ENCODE assay signal across 11 cellular contexts in genomic region chr1:235206533-235207201, GRCh38. TPM values are rescaled to one million over a fixed set of nuclear protein-coding genes. Genes with fewer than 3 reads are reported as not detected.
DNase-seq lines count a peak whose midpoint lies in the region; ATAC-seq and TF ChIP-seq lines count a peak whose summit lies in the region.
"Had no signal": no experiment of that assay in that cellular context is flagged by ENCODE, and none has a peak within 500 bp of the region (broad histone marks: within the 10 kb centered on the region; RNA-seq: fewer than 3 reads in every experiment).

No MANE protein-coding gene starts in this region.

- no peaks in the 10 kb centered on the region for H3K9me3 Mint-ChIP-seq in HFFc6

- intact Hi-C loops in heart right ventricle (cut with DNase I) (loop anchor here in 1 of 10 donors (10.0 kb wide), 1 partner anchor 838 kb away; no protein-coding TSS in a partner anchor), psoas muscle (cut with DNase I) (no loop called here)

- H3K4me3 Mint-ChIP-seq in HFFc6, result no peak overlapping the region

- H3K4me1 ChIP-seq in cardiac muscle cell (ENCODE audit: low read depth) (no peaks in the 10 kb centered on the region), heart right ventricle (no peaks in the 10 kb centered on the region), psoas muscle (no peaks in the 10 kb centered on the region)

- H3K36me3 ChIP-seq in cardiac muscle cell, result peaks cover 30% of the 10 kb centered on the region
- peaks cover 0 to 91% (median 15%) of the 10 kb centered on the region in 9 donors for H3K36me3 ChIP-seq in heart right ventricle
- peaks cover 0 to 47% of the 10 kb centered on the region in 2 donors for H3K36me3 ChIP-seq in psoas muscle (ENCODE audit: insufficient read depth in 1 of 2, low read depth in 1 of 2)

- DNase-seq in cardiac muscle cell (ENCODE audit: low read depth in 1 of 2, low spot score in 1 of 2), result no peak
- no peak for DNase-seq in heart right ventricle
- peak; percentile 17 for DNase-seq in SW480 (ENCODE audit: low spot score)
- peak; percentile 3 for DNase-seq in epithelial cell of esophagus (ENCODE audit: low read depth)
- peak; percentile 3 for DNase-seq in stromal cell of bone marrow (ENCODE audit: low read depth)
- DNase-seq in activated gamma-delta T cell treated with Interleukin-2 at 50 U/mL for 16 hours, result no peak
- no peak for DNase-seq in psoas muscle
- DNase-seq in HFFc6, result no peak
- DNase-seq: KG1, left cardiac atrium, NCI-H69 had no signal

- H3K9me3 ChIP-seq in cardiac muscle cell (ENCODE audit: low read depth), result no peaks in the 10 kb centered on the region
- no peaks in the 10 kb centered on the region for H3K9me3 ChIP-seq in heart right ventricle
- no peaks in the 10 kb centered on the region for H3K9me3 ChIP-seq in psoas muscle

- 86 to 89% methylated on average over 4 of the region's 4 CpGs for WGBS in heart right ventricle, 2 donors
- 96 to 97% (median 97%) methylated on average over 4 of the region's 4 CpGs for WGBS in psoas muscle, 3 donors

- TF ChIP-seq CTCF in cardiac muscle cell (IDR thresholded peaks at IDR 0.05; ENCODE audit: low read depth, low read length) (no peak), heart right ventricle (IDR thresholded peaks at IDR 0.05) (no peak), epithelial cell of esophagus (IDR thresholded peaks at IDR 0.05; ENCODE audit: insufficient read depth, low read depth, low read length, missing control alignments) (no peak), psoas muscle (IDR thresholded peaks at IDR 0.05) (no peak), HFFc6 (IDR thresholded peaks at IDR 0.05) (no peak)

- no peaks in the 10 kb centered on the region; the same call in none of the 2 replicates for H3K27me3 Mint-ChIP-seq in HFFc6 (ENCODE audit: insufficient read depth)

- H3K27ac Mint-ChIP-seq in HFFc6, result no peak overlapping the region

- ATAC-seq in heart right ventricle (no peak), psoas muscle (no peak)
- ATAC-seq: left cardiac atrium had no signal

- H3K27me3 ChIP-seq in cardiac muscle cell (no peaks in the 10 kb centered on the region), heart right ventricle (no peaks in the 10 kb centered on the region), psoas muscle (ENCODE audit: insufficient read depth in 3 of 3, low read length in 2 of 3) (no peaks in the 10 kb centered on the region)

- H3K27ac ChIP-seq in cardiac muscle cell (peak overlapping the region; percentile 63), heart right ventricle (no peak overlapping the region), psoas muscle (no peak overlapping the region)

- peaks cover 15% of the 10 kb centered on the region for H3K36me3 Mint-ChIP-seq in HFFc6 (ENCODE audit: low read depth)

- H3K4me3 ChIP-seq in cardiac muscle cell (no peak overlapping the region), heart right ventricle (no peak overlapping the region), epithelial cell of esophagus (ENCODE audit: low read length) (no peak overlapping the region), psoas muscle (no peak overlapping the region)

- peaks cover 19% of the 10 kb centered on the region for H3K4me1 Mint-ChIP-seq in HFFc6 (ENCODE audit: low read depth)

RNA-seq across cellular contexts. Expression of gene RBM34, which starts 45.6 kb away (rescaled TPM):
- total RNA-seq in cardiac muscle cell (40.7 and 41.2 TPM in 2 replicates), heart right ventricle (10 to 100 TPM; 41.5 to 61.6 (median 50.4) TPM), psoas muscle (10 to 100 TPM; 36.8 to 76.3 (median 56.3) TPM)
- polyA plus RNA-seq in cardiac muscle cell (63.8 and 77.3 TPM in 2 replicates), heart right ventricle (100 to 1,000 TPM in 1 of 2 donors, 10 to 100 TPM in 1; 67.0 to 139 TPM), psoas muscle (100 to 1,000 TPM in 2 of 3 donors, 10 to 100 TPM in 1; 80.3 to 144 (median 136) TPM)
- total RNA-seq in HFFc6 (2021; fragmentation: NEBNext Ultra II Directional; extraction: Animal tissue kit (Norgen Biotek cat#: 25700)), result 10 to 100 TPM; 68.6 to 85.2 (median 75.4) TPM

Comparison
In these comparisons a context has a peak if more than half of its experiments do, and no peak if none do; other contexts are left out.
1. DNase-seq: peak in SW480 (single experiment), epithelial cell of esophagus (single experiment) and stromal cell of bone marrow (single experiment); none in cardiac muscle cell (0 of 2), heart right ventricle (0 of 2), activated gamma-delta T cell treated with Interleukin-2 at 50 U/mL for 16 hours (single experiment), psoas muscle (0 of 2) and HFFc6 (single experiment).